ENCODE assay signal across 11 cellular contexts in the genomic region with DNA sequence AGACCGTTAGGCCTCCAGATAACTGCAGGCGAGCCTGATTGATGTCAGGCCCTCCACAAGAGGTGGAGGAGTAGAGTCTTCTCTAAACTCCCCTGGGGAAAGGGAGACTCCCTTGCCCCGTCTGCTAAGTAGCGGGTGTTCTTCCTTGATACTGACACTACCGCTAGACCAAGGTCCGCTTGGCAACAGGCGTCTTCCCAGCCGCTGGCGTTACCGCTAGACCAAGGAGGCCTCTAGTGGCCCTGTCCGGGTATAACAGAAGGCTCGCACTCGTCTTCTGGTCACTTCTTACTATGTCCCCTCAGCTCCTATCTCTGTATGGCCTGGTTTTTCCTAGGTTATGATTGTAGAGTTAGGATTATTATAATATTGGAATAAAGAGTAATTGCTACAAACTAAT. TPM values are rescaled to one million over a fixed set of nuclear protein-coding genes. Genes with fewer than 3 reads are reported as not detected.
DNase-seq lines count a peak whose midpoint lies in the region; FAIRE-seq and TF ChIP-seq lines count a peak whose summit lies in the region.
"Not testable (repeated sequence)": the region's sequence is repeated elsewhere in the genome, so short reads cannot be mapped to it uniquely, and the experiment has no call there.
"Had no signal": no experiment of that assay in that cellular context is flagged by ENCODE, and none has a peak within 500 bp of the region (broad histone marks: within the 10 kb centered on the region; RNA-seq: fewer than 3 reads in every experiment).

No MANE protein-coding gene starts in this region.

- not testable (repeated sequence) for H3K27ac ChIP-seq in keratinocyte (ENCODE audit: control insufficient read depth, insufficient read depth, low read length); transverse colon

- H3K4me1 ChIP-seq in keratinocyte (ENCODE audit: control insufficient read depth, extremely low read depth, insufficient read depth, low read length) = not testable (repeated sequence)
- peaks cover 8 to 10% (median 8%) of the 10 kb centered on the region in 4 donors for H3K4me1 ChIP-seq in transverse colon

- H3K27me3 ChIP-seq in keratinocyte (ENCODE audit: control insufficient read depth, extremely low read depth, insufficient read depth, low read length); transverse colon: not testable (repeated sequence)

- H3K9me3 ChIP-seq in keratinocyte (ENCODE audit: control insufficient read depth, low read depth, low read length); transverse colon: not testable (repeated sequence)

- TF ChIP-seq EP300 in transverse colon (IDR thresholded peaks at IDR 0.05; ENCODE audit: low read depth) = not testable (repeated sequence)

- H3K79me2 ChIP-seq in keratinocyte (ENCODE audit: control insufficient read depth, insufficient read depth, low read length) = peaks cover 11% of the 10 kb centered on the region

- not testable (repeated sequence) for H3K4me3 ChIP-seq in keratinocyte (ENCODE audit: control insufficient read depth in 2 of 3, extremely low read depth in 1 of 3, insufficient read depth in 2 of 3, low read depth in 1 of 3, low read length in 3 of 3); transverse colon

- H3K36me3 ChIP-seq in keratinocyte (ENCODE audit: control insufficient read depth in 2 of 2, extremely low read depth in 1 of 2, insufficient read depth in 2 of 2, low read length in 2 of 2); transverse colon: not testable (repeated sequence)

- not testable (repeated sequence) for H3K4me2 ChIP-seq in keratinocyte (ENCODE audit: control insufficient read depth, extremely low read depth, insufficient read depth, low read depth, low read length)

- FAIRE-seq in keratinocyte (lab: Jason Lieb, UNC) = not testable (repeated sequence)

- DNase-seq in ELF-1 (ENCODE audit: low read depth, low spot score) = peak; percentile 56
- peak; percentile 0 for DNase-seq in NCI-H526 treated with DMSO at 0.1 percent for 48 hours (lab: John Stamatoyannopoulos, UW)
- peak; percentile 11 for DNase-seq in UCSD-AML1 (lab: John Stamatoyannopoulos, UW; ENCODE audit: unreplicated experiment)
- DNase-seq in dermis blood vessel endothelial cell = peak; percentile 42
- DNase-seq in keratinocyte (ENCODE audit: low read depth, low spot score) = not testable (repeated sequence)
- DNase-seq in transverse colon = peak; percentile 25

- TF ChIP-seq CTCF in keratinocyte (optimal IDR thresholded peaks at IDR 0.05 in 1 of 3, IDR thresholded peaks at IDR 0.05 in 1 of 3, conservative IDR thresholded peaks at IDR 0.05 in 1 of 3; ENCODE audit: extremely low read depth in 1 of 3, insufficient read depth in 2 of 3, low read length in 3 of 3) (peak in 2 of 3 experiments; percentile 12 to 27), transverse colon (IDR thresholded peaks at IDR 0.05) (peak in 2 of 5 experiments; percentile 6 to 9)

- WGBS in transverse colon (ENCODE audit: low coverage in 1 of 2), 2 donors = 67 to 80% methylated on average over 2 to 13 of the region's 13 CpGs

- TF ChIP-seq POLR2A in transverse colon (IDR thresholded peaks at IDR 0.05) = not testable (repeated sequence)

- intact Hi-C loops in transverse colon (cut with DNase I; ENCODE audit: low total_unique reads) = loop anchor here (10.0 kb wide), 1 partner anchor 1588 kb away; no protein-coding TSS in a partner anchor

- H4K20me1 ChIP-seq in keratinocyte (ENCODE audit: control insufficient read depth, extremely low read depth, insufficient read depth, low read length) = not testable (repeated sequence)

- H3K9me1 ChIP-seq in keratinocyte (ENCODE audit: control insufficient read depth, extremely low read depth, insufficient read depth, low read length) = not testable (repeated sequence)

- in situ Hi-C loops in transverse colon (cut with MboI; ENCODE audit: low pct_ligation_motif_present in 1 of 4, low pct_unique_long_range_greater_than_20kb in 1 of 4, low sequenced_read_pairs in 3 of 4) = not testable (repeated sequence)

- H2AFZ ChIP-seq in keratinocyte (ENCODE audit: control insufficient read depth, low read length) = peak overlapping the region; percentile 8

- dilution Hi-C loops in keratinocyte (cut with MboI; ENCODE audit: extremely low pct_ligation_motif_present, low sequenced_read_pairs) = not testable (repeated sequence)

- H3K9ac ChIP-seq in keratinocyte (ENCODE audit: control insufficient read depth, extremely low read depth, insufficient read depth, low read length) = not testable (repeated sequence)

RNA-seq across cellular contexts. Expression of a gene that starts 2.4 kb away (rescaled TPM):
- total RNA-seq in dermis blood vessel endothelial cell (14.9 and 22.3 TPM in 2 replicates), transverse colon (10 to 100 TPM in 1 of 4 donors, 1 to 10 TPM in 3; 2.0 to 12.5 (median 6.4) TPM)
- 2.7 to 3.3 TPM (median 3.0 TPM) in 3 replicates for polyA plus RNA-seq in keratinocyte
- 1.1 TPM for polyA plus RNA-seq in keratinocyte (2011; ENCODE audit: low read depth)
- polyA plus RNA-seq in keratinocyte (2011; cell fraction: cytosol; rRNA removed) = 1.3 and 2.2 TPM in 2 replicates
- polyA plus RNA-seq in keratinocyte (2011; cell fraction: nucleus; rRNA removed) = 4.5 and 4.6 TPM in 2 replicates
- 2.5 and 3.0 TPM in 2 replicates for polyA plus RNA-seq in keratinocyte (2012; ENCODE audit: low replicate concordance)
- polyA minus RNA-seq in keratinocyte = 10.9 to 16.3 TPM (median 14.0 TPM) in 3 replicates
- polyA minus RNA-seq in keratinocyte (2011; cell fraction: cytosol; rRNA and poly(A)+ RNA removed) = 8.6 TPM
- 9.1 and 15.3 TPM in 2 replicates for polyA minus RNA-seq in keratinocyte (2011; cell fraction: nucleus; rRNA and poly(A)+ RNA removed)

RNA-seq across cellular contexts. Expression of a gene that starts 8.6 kb away (rescaled TPM):
- total RNA-seq in dermis blood vessel endothelial cell (not detected in 2 replicates), transverse colon (not detected)
- polyA plus RNA-seq in keratinocyte = not detected in 3 replicates
- polyA plus RNA-seq in keratinocyte (2011; ENCODE audit: low read depth) = not detected
- not detected in 2 replicates for polyA plus RNA-seq in keratinocyte (2011; cell fraction: cytosol; rRNA removed)
- not detected in 2 replicates for polyA plus RNA-seq in keratinocyte (2011; cell fraction: nucleus; rRNA removed)
- polyA plus RNA-seq in keratinocyte (2012; ENCODE audit: low replicate concordance) = not detected in 2 replicates
- polyA minus RNA-seq in keratinocyte = not detected in 3 replicates
- polyA minus RNA-seq in keratinocyte (2011; cell fraction: cytosol; rRNA and poly(A)+ RNA removed) = not detected
- not detected in 2 replicates for polyA minus RNA-seq in keratinocyte (2011; cell fraction: nucleus; rRNA and poly(A)+ RNA removed)
- total RNA-seq: activated CD8-positive, alpha-beta T cell treated with anti-CD3 and anti-CD28 coated beads, Interleukin-2, amount 10 ng/mL, durations not matched to agents 7 days and 5 days; Caco-2; kidney; natural killer cell; sigmoid colon had no signal
- polyA plus RNA-seq: sigmoid colon had no signal

RNA-seq across cellular contexts. Expression of a gene that starts 18.0 kb away (rescaled TPM):
- total RNA-seq in dermis blood vessel endothelial cell (not detected in 2 replicates), transverse colon (not detected)
- not detected in 3 replicates for polyA plus RNA-seq in keratinocyte
- polyA plus RNA-seq in keratinocyte (2011; ENCODE audit: low read depth) = not detected
- polyA plus RNA-seq in keratinocyte (2011; cell fraction: cytosol; rRNA removed) = not detected in 2 replicates
- not detected in 2 replicates for polyA plus RNA-seq in keratinocyte (2011; cell fraction: nucleus; rRNA removed)
- polyA plus RNA-seq in keratinocyte (2012; ENCODE audit: low replicate concordance) = not detected in 2 replicates
- polyA minus RNA-seq in keratinocyte = not detected in 3 replicates
- not detected for polyA minus RNA-seq in keratinocyte (2011; cell fraction: cytosol; rRNA and poly(A)+ RNA removed)
- not detected in 2 replicates for polyA minus RNA-seq in keratinocyte (2011; cell fraction: nucleus; rRNA and poly(A)+ RNA removed)
- total RNA-seq: activated CD8-positive, alpha-beta T cell treated with anti-CD3 and anti-CD28 coated beads, Interleukin-2, amount 10 ng/mL, durations not matched to agents 7 days and 5 days; Caco-2; kidney; natural killer cell; sigmoid colon had no signal
- polyA plus RNA-seq: sigmoid colon had no signal

RNA-seq across cellular contexts. Expression of a gene that starts 27.1 kb away (rescaled TPM):
- not detected in 2 replicates for total RNA-seq in dermis blood vessel endothelial cell
- polyA plus RNA-seq in keratinocyte = not detected in 3 replicates
- not detected for polyA plus RNA-seq in keratinocyte (2011; ENCODE audit: low read depth)
- not detected in 2 replicates for polyA plus RNA-seq in keratinocyte (2011; cell fraction: cytosol; rRNA removed)
- polyA plus RNA-seq in keratinocyte (2011; cell fraction: nucleus; rRNA removed) = not detected in 2 replicates
- polyA plus RNA-seq in keratinocyte (2012; ENCODE audit: low replicate concordance) = not detected in 2 replicates
- polyA minus RNA-seq in keratinocyte = not detected in 3 replicates
- polyA minus RNA-seq in keratinocyte (2011; cell fraction: cytosol; rRNA and poly(A)+ RNA removed) = not detected
- not detected in 2 replicates for polyA minus RNA-seq in keratinocyte (2011; cell fraction: nucleus; rRNA and poly(A)+ RNA removed)
- total RNA-seq in transverse colon = not detected
- total RNA-seq: activated CD8-positive, alpha-beta T cell treated with anti-CD3 and anti-CD28 coated beads, Interleukin-2, amount 10 ng/mL, durations not matched to agents 7 days and 5 days; Caco-2; kidney; natural killer cell; sigmoid colon had no signal
- polyA plus RNA-seq: sigmoid colon had no signal

RNA-seq across cellular contexts. Expression of a gene that starts 36.7 kb away (rescaled TPM):
- total RNA-seq in dermis blood vessel endothelial cell = not detected in 2 replicates
- polyA plus RNA-seq in keratinocyte = not detected in 3 replicates
- not detected for polyA plus RNA-seq in keratinocyte (2011; ENCODE audit: low read depth)
- polyA plus RNA-seq in keratinocyte (2011; cell fraction: cytosol; rRNA removed) = not detected in 2 replicates
- polyA plus RNA-seq in keratinocyte (2011; cell fraction: nucleus; rRNA removed) = not detected in 2 replicates
- polyA plus RNA-seq in keratinocyte (2012; ENCODE audit: low replicate concordance) = not detected in 2 replicates
- not detected in 3 replicates for polyA minus RNA-seq in keratinocyte
- not detected for polyA minus RNA-seq in keratinocyte (2011; cell fraction: cytosol; rRNA and poly(A)+ RNA removed)
- polyA minus RNA-seq in keratinocyte (2011; cell fraction: nucleus; rRNA and poly(A)+ RNA removed) = not detected in 2 replicates
- total RNA-seq in transverse colon = not detected
- total RNA-seq: activated CD8-positive, alpha-beta T cell treated with anti-CD3 and anti-CD28 coated beads, Interleukin-2, amount 10 ng/mL, durations not matched to agents 7 days and 5 days; Caco-2; kidney; natural killer cell; sigmoid colon had no signal
- polyA plus RNA-seq: sigmoid colon had no signal
